In genomic region chr10:45997994-45998763, GRCh38 we compare ENCODE assay signal across 1 cellular context.
TF ChIP-seq lines count a peak whose summit lies in the region.

No MANE protein-coding gene starts in this region.

TF ChIP-seq in HepG2, 621 proteins besides CTCF, POLR2A, EP300 and RAD21 (continued from another document and continues in another):
- no peak for TF ChIP-seq LRRFIP1 (CRISPR knock-in tag; conservative IDR thresholded peaks at IDR 0.05)
- TF ChIP-seq DBP (CRISPR knock-in tag; IDR thresholded peaks at IDR 0.05; ENCODE audit: not compliant biosample characterization), result no peak
- no peak for TF ChIP-seq ZNF687 (CRISPR knock-in tag; IDR thresholded peaks at IDR 0.05)
- no peak for TF ChIP-seq ZNF839 (CRISPR knock-in tag; IDR thresholded peaks at IDR 0.05; ENCODE audit: borderline replicate concordance)
- TF ChIP-seq AGO2 (optimal IDR thresholded peaks at IDR 0.05; ENCODE audit: low read depth, low read length), result no peak
- peak; percentile 69; the same call in 1 of the 2 replicates for TF ChIP-seq ZBTB37 (CRISPR knock-in tag; IDR thresholded peaks at IDR 0.05)
- TF ChIP-seq SOX13 (IDR thresholded peaks at IDR 0.05), result peak; percentile 85
- peak in 1 of 2 experiments; percentile 91; a peak in 2 of 4 replicates for TF ChIP-seq SOX13 (CRISPR knock-in tag; conservative IDR thresholded peaks at IDR 0.05 in 1 of 2, IDR thresholded peaks at IDR 0.05 in 1 of 2)
- TF ChIP-seq ARID2 (CRISPR knock-in tag; IDR thresholded peaks at IDR 0.05; ENCODE audit: borderline replicate concordance), result peak; percentile 91; the same call in 1 of the 2 replicates
- no peak for TF ChIP-seq ZBTB49 (CRISPR knock-in tag; IDR thresholded peaks at IDR 0.05; ENCODE audit: borderline replicate concordance)
- TF ChIP-seq IRF9 (CRISPR knock-in tag; IDR thresholded peaks at IDR 0.05; ENCODE audit: borderline replicate concordance), result no peak
- TF ChIP-seq MXD1 (CRISPR knock-in tag; IDR thresholded peaks at IDR 0.05), result no peak
- no peak for TF ChIP-seq ZBTB2 (CRISPR knock-in tag; IDR thresholded peaks at IDR 0.05; ENCODE audit: low read depth)
- no peak for TF ChIP-seq ZNF740 (CRISPR knock-in tag; IDR thresholded peaks at IDR 0.05)
- no peak for TF ChIP-seq ZNF451 (CRISPR knock-in tag; IDR thresholded peaks at IDR 0.05)
- peak; percentile 81; the same call in 1 of the 2 replicates for TF ChIP-seq ZSCAN5A (CRISPR knock-in tag; IDR thresholded peaks at IDR 0.05; ENCODE audit: borderline replicate concordance)
- peak; percentile 83 for TF ChIP-seq CEBPG (CRISPR knock-in tag; IDR thresholded peaks at IDR 0.05)
- TF ChIP-seq ZNF503 (CRISPR knock-in tag; IDR thresholded peaks at IDR 0.05), result peak; percentile 95
- peak; percentile 91 for TF ChIP-seq HNF4A (CRISPR knock-in tag; IDR thresholded peaks at IDR 0.05)
- peak; percentile 92; the same call in 1 of the 2 replicates for TF ChIP-seq MBD4 (IDR thresholded peaks at IDR 0.05; ENCODE audit: borderline replicate concordance, low read length)
- no peak for TF ChIP-seq MLLT10 (CRISPR knock-in tag; IDR thresholded peaks at IDR 0.05)
- peak; percentile 96 for TF ChIP-seq SIX1 (CRISPR knock-in tag; IDR thresholded peaks at IDR 0.05; ENCODE audit: borderline replicate concordance)
- no peak for TF ChIP-seq PREB (CRISPR knock-in tag; IDR thresholded peaks at IDR 0.05)
- TF ChIP-seq NFIC (IDR thresholded peaks at IDR 0.05; ENCODE audit: low read length), result peak; percentile 99
